17 cellular contexts compared by ENCODE assay signal in genomic region chr21:31682625-31683024, GRCh38.
"Had no signal": no experiment of that assay in that cellular context is flagged by ENCODE, and none has a peak within 500 bp of the region (broad histone marks: within the 10 kb centered on the region; RNA-seq: fewer than 3 reads in every experiment).

No MANE protein-coding gene starts in this region.

- H3K9me3 ChIP-seq: adrenal gland, left ventricle myocardium inferior, testis, vagina had no signal

- DNase-seq: activated CD4-positive, alpha-beta T cell treated with anti-CD3 and anti-CD28 coated beads, Interleukin-2, amount 10 ng/mL, durations not matched to agents 7 days and 5 days; activated CD4-positive, CD25-positive, alpha-beta regulatory T cell treated with anti-CD3 and anti-CD28 coated beads, Interleukin-2, amount 50 U/mL, for 72 hours; activated CD8-positive, alpha-beta memory T cell treated with anti-CD3 and anti-CD28 coated beads, Interleukin-2, amount 10 ng/mL, durations not matched to agents 7 days and 5 days; activated CD8-positive, alpha-beta T cell treated with anti-CD3 and anti-CD28 coated beads for 36 hours; adrenal gland; cerebellar nuclear complex; foreskin keratinocyte; immature natural killer cell; left ventricle myocardium inferior; naive thymus-derived CD4-positive, alpha-beta T cell; retina; stimulated activated CD4-positive, alpha-beta T cell treated with anti-CD3 and anti-CD28 coated beads, Interleukin-2, amount 100 ng/mL, for 48 hours; stimulated activated naive CD4-positive, alpha-beta T cell; testis; WERI-Rb-1 had no signal

- H3K4me1 ChIP-seq: adrenal gland, foreskin keratinocyte, testis, vagina had no signal

- H3K27me3 ChIP-seq: adrenal gland, foreskin keratinocyte, hepatocyte, testis, vagina had no signal

- H3K4me3 ChIP-seq: adrenal gland, hepatocyte, left ventricle myocardium inferior, testis, vagina had no signal
